8 cellular contexts compared by ENCODE assay signal in genomic region chr19:4343056-4343844, GRCh38. TPM values are rescaled to one million over a fixed set of nuclear protein-coding genes. Genes with fewer than 3 reads are reported as not detected.
A peak's percentile ranks its signal among the peaks of the same experiment; 100 is the strongest.
DNase-seq lines count a peak whose midpoint lies in the region; ATAC-seq and TF ChIP-seq lines count a peak whose summit lies in the region.

A gene with protein sequence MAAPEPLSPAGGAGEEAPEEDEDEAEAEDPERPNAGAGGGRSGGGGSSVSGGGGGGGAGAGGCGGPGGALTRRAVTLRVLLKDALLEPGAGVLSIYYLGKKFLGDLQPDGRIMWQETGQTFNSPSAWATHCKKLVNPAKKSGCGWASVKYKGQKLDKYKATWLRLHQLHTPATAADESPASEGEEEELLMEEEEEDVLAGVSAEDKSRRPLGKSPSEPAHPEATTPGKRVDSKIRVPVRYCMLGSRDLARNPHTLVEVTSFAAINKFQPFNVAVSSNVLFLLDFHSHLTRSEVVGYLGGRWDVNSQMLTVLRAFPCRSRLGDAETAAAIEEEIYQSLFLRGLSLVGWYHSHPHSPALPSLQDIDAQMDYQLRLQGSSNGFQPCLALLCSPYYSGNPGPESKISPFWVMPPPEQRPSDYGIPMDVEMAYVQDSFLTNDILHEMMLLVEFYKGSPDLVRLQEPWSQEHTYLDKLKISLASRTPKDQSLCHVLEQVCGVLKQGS (plus strand): TSS chr19:4343562. CDS start chr19:4343594, 32 bp downstream.

- POLR2A ChIA-PET in AG04449 (lab: Yijun Ruan, JAX), result interaction anchor here (0.6 to 1.7 kb wide), 10 partner anchors 9 to 358 kb away, joined by 3 to 6 read pairs (median 4); partner anchors contain the start of gene EEF2

- TF ChIP-seq CTCF in AG04449 (IDR thresholded peaks at IDR 0.05; ENCODE audit: insufficient read depth, low read length, missing control alignments), result peak; percentile 38

- no peak for DNase-seq in AG04449 (ENCODE audit: low read depth, low spot score)
- peak; percentile 93 for DNase-seq in NCI-H345 (lab: John Stamatoyannopoulos, UW)
- DNase-seq in activated CD4-positive, alpha-beta T cell treated with anti-CD3 and anti-CD28 coated beads for 24 hours (ENCODE audit: low read depth in 2 of 2), result peak; percentile 91 to 94
- DNase-seq in cerebellum (ENCODE audit: low spot score), result peak; percentile 96
- DNase-seq in stimulated activated CD4-positive, alpha-beta T cell treated with anti-CD3 and anti-CD28 coated beads, Interleukin-1b, Interleukin-23, amount 100 ng/mL, for 4 hours (ENCODE audit: low read depth in 2 of 2), result peak; percentile 87 to 97

- H3K27ac ChIP-seq in layer of hippocampus (ENCODE audit: low read depth, low read length), result peak within 1 kb of the TSS; percentile 97

- CTCF ChIA-PET in AG04449 (lab: Yijun Ruan, JAX), result interaction anchor here (1.0 to 4.7 kb wide), 13 partner anchors 10 to 96 kb away, joined by 3 to 68 read pairs (median 6); partner anchors contain the start of genes CHAF1A, SH3GL1 and YJU2

- H3K4me3 ChIP-seq in AG04449 (ENCODE audit: low read depth, low read length), result peak within 1 kb of the TSS; percentile 89

- ATAC-seq in GM18861 (IDR thresholded peaks at IDR 0.05; ENCODE audit: unreplicated experiment), result peak; percentile 38
- peak; percentile 45 for ATAC-seq in HG03108 (IDR thresholded peaks at IDR 0.05; ENCODE audit: unreplicated experiment)

- H3K27me3 ChIP-seq in layer of hippocampus (ENCODE audit: control insufficient read depth, insufficient read depth, low read length), result no peaks in the 10 kb centered on the region

RNA-seq across cellular contexts. Expression of the gene that starts here (rescaled TPM):
- total RNA-seq in cerebellum, result 11.3 TPM
